ENCODE assay signal across 9 cellular contexts in the genomic region with DNA sequence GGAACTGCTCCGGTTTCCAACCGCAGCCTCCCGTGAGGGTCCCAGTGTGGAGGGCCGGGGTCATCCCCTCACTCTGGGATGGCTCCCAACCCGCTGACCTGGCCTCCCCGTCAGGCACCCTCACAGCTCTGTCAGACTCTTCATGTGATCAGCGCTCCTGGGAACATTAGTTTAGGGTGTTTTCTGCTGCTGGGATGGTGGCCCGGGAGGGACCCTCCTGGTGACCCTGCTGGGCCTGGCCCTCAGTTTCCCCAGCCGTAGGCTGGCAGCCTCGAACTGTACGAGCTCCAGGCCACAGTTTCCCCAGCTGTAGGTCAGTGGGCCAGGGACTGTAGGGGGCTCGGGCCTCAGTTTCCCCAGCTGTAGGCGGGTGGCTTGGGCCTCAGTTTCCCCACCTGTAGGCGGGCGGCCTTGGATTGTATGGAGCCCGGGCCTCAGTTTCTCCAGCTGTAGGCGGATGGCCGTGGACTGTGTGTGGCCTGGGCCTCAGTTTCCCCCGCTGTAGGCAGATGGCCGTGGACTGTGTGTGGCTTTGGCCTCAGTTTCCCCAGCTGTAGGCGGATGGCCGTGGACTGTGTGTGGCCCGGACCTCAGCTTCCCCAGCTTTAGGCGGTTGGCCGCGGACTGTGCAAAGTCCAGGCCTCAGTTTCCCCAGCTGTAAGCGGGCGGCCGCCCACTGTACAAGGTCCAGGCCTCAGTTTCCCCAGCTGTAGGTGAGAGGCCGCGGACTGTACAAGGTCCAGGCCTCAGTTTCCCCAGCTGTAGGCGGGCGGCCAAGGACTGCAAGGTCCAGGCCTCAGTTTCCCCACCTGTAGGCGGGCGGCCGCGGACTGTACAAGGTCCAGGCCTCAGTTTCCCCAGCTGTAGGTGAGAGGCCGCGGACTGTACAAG. TPM values are rescaled to one million over a fixed set of nuclear protein-coding genes. Genes with fewer than 3 reads are reported as not detected.
A peak's percentile ranks its signal among the peaks of the same experiment; 100 is the strongest.
DNase-seq lines count a peak whose midpoint lies in the region; ATAC-seq, FAIRE-seq and TF ChIP-seq lines count a peak whose summit lies in the region.
"Had no signal": no experiment of that assay in that cellular context is flagged by ENCODE, and none has a peak within 500 bp of the region (broad histone marks: within the 10 kb centered on the region; RNA-seq: fewer than 3 reads in every experiment).

No MANE protein-coding gene starts in this region.

- H3K36me3 ChIP-seq in mesodermal cell (ENCODE audit: control insufficient read depth, insufficient read depth, low read length) (peaks cover 29% of the 10 kb centered on the region), upper lobe of left lung (peaks cover 0 to 25% (median 9%) of the 10 kb centered on the region in 4 donors)

- H3K27me3 ChIP-seq in upper lobe of left lung (no peaks in the 10 kb centered on the region), foreskin keratinocyte (no peaks in the 10 kb centered on the region)

- H3K9me3 Mint-ChIP-seq in MCF 10A (ENCODE audit: unreplicated experiment) = no peaks in the 10 kb centered on the region

- DNase-seq in Right ventricle myocardium inferior (ENCODE audit: missing footprints) = peak; percentile 63
- DNase-seq in cardiac septum (ENCODE audit: low spot score) = no peak
- no peak for DNase-seq in MCF 10A (ENCODE audit: unreplicated experiment)
- peak in 1 of 2 donors; percentile 56 for DNase-seq in upper lobe of left lung
- no peak for DNase-seq in D721Med (ENCODE audit: insufficient read length, low spot score)
- no peak for DNase-seq in SW480 (ENCODE audit: low spot score)
- no peak for DNase-seq in foreskin keratinocyte

- H3K4me1 ChIP-seq in mesodermal cell (ENCODE audit: control insufficient read depth, insufficient read depth, low read length, poor library complexity, severe bottlenecking) (peaks cover 30% of the 10 kb centered on the region), upper lobe of left lung (peaks cover 42 to 62% (median 58%) of the 10 kb centered on the region in 4 donors), foreskin keratinocyte (peaks cover 7% of the 10 kb centered on the region)

- peaks cover 25% of the 10 kb centered on the region for H3K36me3 Mint-ChIP-seq in MCF 10A (ENCODE audit: insufficient read depth, unreplicated experiment)

- BruUV-seq in MCF 10A (replicated peaks; lab: Mats Ljungman, UMichigan) = no TSS peak

- TF ChIP-seq CTCF in MCF 10A (IDR thresholded peaks at IDR 0.05; ENCODE audit: unreplicated experiment) = no peak
- TF ChIP-seq CTCF in upper lobe of left lung (IDR thresholded peaks at IDR 0.05) = no peak
- no peak for TF ChIP-seq CTCF in D721Med (IDR thresholded peaks at IDR 0.05; ENCODE audit: insufficient read depth, missing control alignments)
- no peak for TF ChIP-seq CTCF in foreskin keratinocyte (conservative IDR thresholded peaks at IDR 0.05)

- ATAC-seq in Right ventricle myocardium inferior = no peak
- ATAC-seq in upper lobe of left lung (ENCODE audit: low FRiP score in 2 of 2) = no peak
- ATAC-seq in foreskin keratinocyte = no peak

- intact Hi-C loops in Right ventricle myocardium inferior (cut with DNase I) = loop anchor here (5.0 to 10.0 kb wide), 3 partner anchors 221 to 449 kb away; partner anchors contain the start of genes ATP5F1D, BSG, GPX4 and MIDN
- intact Hi-C loops in cardiac septum (cut with DNase I) = loop anchor here (2.0 kb wide), 1 partner anchor 289 kb away; the partner anchor contains the start of gene TPGS1
- intact Hi-C loops in MCF 10A (cut with micrococcal nuclease) = no loop called here

- TF ChIP-seq POLR2A in upper lobe of left lung (IDR thresholded peaks at IDR 0.05) = no peak

- H3K9me3 ChIP-seq in mesodermal cell (ENCODE audit: control insufficient read depth, low read length) = no peaks in the 10 kb centered on the region
- no peaks in the 10 kb centered on the region for H3K9me3 ChIP-seq in upper lobe of left lung

- no peak for FAIRE-seq in D721Med (lab: Jason Lieb, UNC)

- H3K27ac Mint-ChIP-seq in MCF 10A (ENCODE audit: low read depth, unreplicated experiment) = peak overlapping the region; percentile 90

- H3K4me1 Mint-ChIP-seq in MCF 10A (ENCODE audit: insufficient read depth, unreplicated experiment) = peaks cover 17% of the 10 kb centered on the region

- 91 to 94% methylated on average over 38 to 39 of the region's 39 CpGs for WGBS in mesodermal cell (ENCODE audit: insufficient coverage in 2 of 2), 2 experiments
- WGBS in upper lobe of left lung, 2 donors = 80 to 82% methylated on average over 9 to 36 of the region's 39 CpGs

- POLR2A ChIA-PET in MCF 10A (lab: Yijun Ruan, JAX) = interaction anchor here (0.5 to 1.8 kb wide), 8 partner anchors 10 to 676 kb away, joined by 3 to 16 read pairs (median 4); partner anchors contain the start of genes MED16 and RNU6-9

- H3K27ac ChIP-seq in mesodermal cell (ENCODE audit: low read depth, low read length, severe bottlenecking) (no peak overlapping the region), upper lobe of left lung (peak overlapping the region; percentile 83 to 100 (median 94)), foreskin keratinocyte (no peak overlapping the region)

- H3K4me3 ChIP-seq in mesodermal cell (ENCODE audit: extremely low read depth, insufficient read depth, low read length, poor library complexity, severe bottlenecking) (peak overlapping the region; percentile 38), upper lobe of left lung (peak overlapping the region; percentile 71 to 98 (median 92))

- H3K27me3 Mint-ChIP-seq in MCF 10A (ENCODE audit: insufficient read depth, unreplicated experiment) = no peaks in the 10 kb centered on the region

- TF ChIP-seq EP300 in upper lobe of left lung (IDR thresholded peaks at IDR 0.05) = no peak

- H3K4me3 Mint-ChIP-seq in MCF 10A (ENCODE audit: unreplicated experiment) = peak overlapping the region; percentile 91

- CTCF ChIA-PET in MCF 10A (lab: Yijun Ruan, JAX) = interaction anchor here (0.6 to 1.9 kb wide), 3 partner anchors 12 to 28 kb away, joined by 3 to 10 read pairs (median 5); no protein-coding TSS in a partner anchor

RNA-seq across cellular contexts. Expression of gene PTBP1, which starts 1.3 kb away (rescaled TPM):
- total RNA-seq in Right ventricle myocardium inferior (67.6 TPM), cardiac septum (76.9 TPM), MCF 10A (2022) (348 and 431 TPM in 2 replicates), upper lobe of left lung (100 to 1,000 TPM; 122 to 270 (median 219) TPM), foreskin keratinocyte (222 and 244 TPM in 2 replicates)
- 293 TPM for polyA plus RNA-seq in mesodermal cell (2013, experiment 1 of 2)
- polyA plus RNA-seq in mesodermal cell (2013, experiment 2 of 2) = 257 TPM
- polyA plus RNA-seq in foreskin keratinocyte = 186 and 237 TPM in 2 replicates

RNA-seq across cellular contexts. Expression of gene PLPPR3, which starts 25.8 kb away (rescaled TPM):
- total RNA-seq in Right ventricle myocardium inferior (not detected), cardiac septum (not detected), MCF 10A (2022) (not detected in 2 replicates), upper lobe of left lung (10 to 100 TPM in 1 of 6 donors, 1 to 10 TPM in 4, under 1 TPM in 1; 0.63 to 14.2 (median 5.6) TPM), foreskin keratinocyte (not detected in 2 replicates)
- polyA plus RNA-seq in mesodermal cell (2013, experiment 1 of 2) = 65.4 TPM
- polyA plus RNA-seq in mesodermal cell (2013, experiment 2 of 2) = 47.5 TPM
- 0.15 TPM in 1 of 2 replicates, not detected in the other for polyA plus RNA-seq in foreskin keratinocyte

RNA-seq across cellular contexts. Expression of gene AZU1, which starts 31.7 kb away (rescaled TPM):
- total RNA-seq in Right ventricle myocardium inferior = not detected
- total RNA-seq in cardiac septum = 1.1 TPM
- total RNA-seq in MCF 10A (2022) = not detected in 2 replicates
- 1.1 TPM for polyA plus RNA-seq in mesodermal cell (2013, experiment 1 of 2)
- 1.3 TPM for polyA plus RNA-seq in mesodermal cell (2013, experiment 2 of 2)
- total RNA-seq in upper lobe of left lung = 10 to 100 TPM in 1 of 6 donors, 1 to 10 TPM in 5; 2.0 to 13.6 (median 5.3) TPM
- not detected in 2 replicates for total RNA-seq in foreskin keratinocyte
- polyA plus RNA-seq in foreskin keratinocyte = 0.03 TPM in 1 of 2 replicates, not detected in the other
- total RNA-seq: dermis microvascular lymphatic vessel endothelial cell had no signal

RNA-seq across cellular contexts. Expression of gene PRTN3, which starts 44.9 kb away (rescaled TPM):
- total RNA-seq in Right ventricle myocardium inferior = not detected
- total RNA-seq in cardiac septum = 0.62 TPM
- total RNA-seq in MCF 10A (2022) = not detected in 2 replicates
- polyA plus RNA-seq in mesodermal cell (2013, experiment 1 of 2) = not detected
- 0.40 TPM for polyA plus RNA-seq in mesodermal cell (2013, experiment 2 of 2)
- total RNA-seq in upper lobe of left lung = 1 to 10 TPM in 2 of 6 donors, not detected in 4; 1.1 to 9.4 TPM
- not detected in 2 replicates for total RNA-seq in foreskin keratinocyte
- polyA plus RNA-seq in foreskin keratinocyte = not detected in 2 replicates
- total RNA-seq: dermis microvascular lymphatic vessel endothelial cell had no signal

RNA-seq across cellular contexts. Expression of gene MISP, which starts 45.0 kb away (rescaled TPM):
- total RNA-seq in Right ventricle myocardium inferior (not detected), cardiac septum (not detected), MCF 10A (2022) (33.7 and 35.0 TPM in 2 replicates), upper lobe of left lung (10 to 100 TPM; 22.5 to 51.5 (median 37.5) TPM), foreskin keratinocyte (50.0 and 55.4 TPM in 2 replicates)
- polyA plus RNA-seq in mesodermal cell (2013, experiment 1 of 2) = 0.37 TPM
- 0.15 TPM for polyA plus RNA-seq in mesodermal cell (2013, experiment 2 of 2)
- 40.2 and 45.5 TPM in 2 replicates for polyA plus RNA-seq in foreskin keratinocyte
- total RNA-seq: dermis microvascular lymphatic vessel endothelial cell had no signal

Comparison
In these comparisons a context has a peak if more than half of its experiments do, and no peak if none do; other contexts are left out.
1. H3K27ac ChIP-seq: peak in upper lobe of left lung (4 of 4); none in mesodermal cell (single experiment) and foreskin keratinocyte (single experiment).